20 cellular contexts compared by ENCODE assay signal in genomic region chr1:101843160-101843559, GRCh38.
DNase-seq lines count a peak whose midpoint lies in the region; ATAC-seq and TF ChIP-seq lines count a peak whose summit lies in the region.
"Had no signal": no experiment of that assay in that cellular context is flagged by ENCODE, and none has a peak within 500 bp of the region (broad histone marks: within the 10 kb centered on the region; RNA-seq: fewer than 3 reads in every experiment).

No MANE protein-coding gene starts in this region.

- no peak overlapping the region for H2BK120ac ChIP-seq in trophoblast cell (ENCODE audit: insufficient read depth, low read length, poor library complexity)

- H3K4me1 Mint-ChIP-seq in GM23338: peaks cover 39% of the 10 kb centered on the region
- H3K4me1 Mint-ChIP-seq in T-helper 2 cell treated with Interferon-gamma antibody and Interleukin-4, amounts not matched to agents 5 μg/mL and 100 μg/mL, for 36 hours (ENCODE audit: low read depth): no peaks in the 10 kb centered on the region
- H3K4me1 Mint-ChIP-seq: B cell, CD14-positive monocyte had no signal

- peak overlapping the region; percentile 34 for H3K9ac ChIP-seq in trophoblast cell (ENCODE audit: low read length)

- peak in 1 of 2 experiments; percentile 40; a peak in 2 of 4 replicates for TF ChIP-seq CTCF in GM23338 (conservative IDR thresholded peaks at IDR 0.05; ENCODE audit: low read depth in 2 of 2)
- no peak for TF ChIP-seq CTCF in WERI-Rb-1 (IDR thresholded peaks at IDR 0.05; ENCODE audit: low read depth, low read length)
- no peak for TF ChIP-seq CTCF in adrenal gland (IDR thresholded peaks at IDR 0.05)

- H3K4me1 ChIP-seq in GM23338 (ENCODE audit: insufficient read depth) (peaks cover 12% of the 10 kb centered on the region), trophoblast cell (ENCODE audit: control insufficient read depth in 1 of 2, insufficient read depth in 2 of 2, low read length in 2 of 2) (peaks cover 2% of the 10 kb centered on the region in 2 experiments), adrenal gland (replicated peaks in 1 of 2) (no peaks in the 10 kb centered on the region)
- H3K4me1 ChIP-seq: Peyer's patch had no signal

- no peaks in the 10 kb centered on the region for H3K36me3 Mint-ChIP-seq in GM23338 (ENCODE audit: low read depth)
- no peaks in the 10 kb centered on the region for H3K36me3 Mint-ChIP-seq in T-helper 2 cell treated with Interferon-gamma antibody and Interleukin-4, amounts not matched to agents 5 μg/mL and 100 μg/mL, for 36 hours (ENCODE audit: low read depth)
- H3K36me3 Mint-ChIP-seq: CD14-positive monocyte had no signal

- no peaks in the 10 kb centered on the region for H3K9me2 ChIP-seq in GM23338 (ENCODE audit: insufficient read depth)

- H3K79me2 ChIP-seq in GM23338 (replicated peaks; ENCODE audit: insufficient read depth) (no peaks in the 10 kb centered on the region), trophoblast cell (ENCODE audit: control insufficient read depth, insufficient read depth, low read length, poor library complexity) (no peaks in the 10 kb centered on the region)

- peaks cover 2% of the 10 kb centered on the region for H3K27me3 Mint-ChIP-seq in GM23338 (ENCODE audit: insufficient read depth, low read depth, poor library complexity)
- peaks cover 11% of the 10 kb centered on the region for H3K27me3 Mint-ChIP-seq in T-helper 2 cell treated with Interferon-gamma antibody and Interleukin-4, amounts not matched to agents 5 μg/mL and 100 μg/mL, for 36 hours (ENCODE audit: low read depth)
- H3K27me3 Mint-ChIP-seq: B cell had no signal

- no CpG with 5 or more reads among the region's 5 CpGs for WGBS in trophoblast cell (ENCODE audit: extremely low coverage, insufficient coverage, insufficient read length)
- WGBS in adrenal gland, 4 donors: 46 to 60% (median 52%) methylated on average over 5 of the region's 5 CpGs

- H3K4me2 ChIP-seq in GM23338 (no peak overlapping the region), trophoblast cell (ENCODE audit: low read length) (no peak overlapping the region)

- H3K4me3 Mint-ChIP-seq in GM23338: peak overlapping the region; percentile 25; the same call in 1 of the 3 replicates
- H3K4me3 Mint-ChIP-seq in T-helper 2 cell treated with Interferon-gamma antibody and Interleukin-4, amounts not matched to agents 5 μg/mL and 100 μg/mL, for 36 hours: no peak overlapping the region
- H3K4me3 Mint-ChIP-seq: B cell, CD14-positive monocyte had no signal

- DNase-seq in GM23338 (ENCODE audit: low spot score): peak; percentile 54
- peak; percentile 5 for DNase-seq in WERI-Rb-1
- DNase-seq in iPS DF 4.7 (ENCODE audit: extremely low read depth, low spot score): peak; percentile 76
- DNase-seq in trophoblast cell: no peak
- DNase-seq in T-helper 2 cell treated with Interferon-gamma antibody and Interleukin-4, amounts not matched to agents 5 μg/mL and 100 μg/mL, for 36 hours (ENCODE audit: low spot score): no peak
- no peak for DNase-seq in adrenal gland
- DNase-seq: DMS79 treated with DMSO at 0.1 percent for 48 hours, MG63, NCI-H1417, NCI-H1694 treated with DMSO at 0.1 percent for 48 hours, NCI-H2081 treated with DMSO at 0.1 percent for 48 hours, NCI-H2171 treated with DMSO at 0.1 percent for 48 hours, NCI-H524 treated with DMSO at 0.1 percent for 48 hours, NCI-H82, Peyer's patch had no signal

- H3K4me3 ChIP-seq in GM23338 (no peak overlapping the region), WERI-Rb-1 (ENCODE audit: low read depth, low read length) (no peak overlapping the region), trophoblast cell (ENCODE audit: low read depth, low read length) (no peak overlapping the region), adrenal gland (no peak overlapping the region)
- H3K4me3 ChIP-seq: K562, MG63, Peyer's patch had no signal

- no peaks in the 10 kb centered on the region for H3F3A ChIP-seq in GM23338 (replicated peaks; ENCODE audit: low read depth)

- H3K27ac Mint-ChIP-seq in GM23338: peak overlapping the region; percentile 68; the same call in 1 of the 2 replicates
- H3K27ac Mint-ChIP-seq in T-helper 2 cell treated with Interferon-gamma antibody and Interleukin-4, amounts not matched to agents 5 μg/mL and 100 μg/mL, for 36 hours: no peak overlapping the region
- H3K27ac Mint-ChIP-seq: B cell, CD14-positive monocyte had no signal

- H4K20me1 ChIP-seq in GM23338 (replicated peaks; ENCODE audit: insufficient read depth): no peaks in the 10 kb centered on the region

- no peak overlapping the region for H3K27ac ChIP-seq in GM23338 (ENCODE audit: low read depth)
- no peak overlapping the region for H3K27ac ChIP-seq in WERI-Rb-1
- no peak overlapping the region for H3K27ac ChIP-seq in trophoblast cell (ENCODE audit: low read depth, low read length)
- H3K27ac ChIP-seq in adrenal gland: no peak overlapping the region
- H3K27ac ChIP-seq: Peyer's patch had no signal

- H3K18ac ChIP-seq in trophoblast cell (ENCODE audit: low read length): no peak overlapping the region

- H3K36me3 ChIP-seq in GM23338 (ENCODE audit: insufficient read depth) (no peaks in the 10 kb centered on the region), WERI-Rb-1 (no peaks in the 10 kb centered on the region), trophoblast cell (ENCODE audit: control insufficient read depth in 1 of 2, insufficient read depth in 2 of 2, low read length in 2 of 2) (no peaks in the 10 kb centered on the region), adrenal gland (replicated peaks in 1 of 2) (no peaks in the 10 kb centered on the region)
- H3K36me3 ChIP-seq: MG63, Peyer's patch had no signal

- no peak overlapping the region for H4K12ac ChIP-seq in trophoblast cell (ENCODE audit: low read depth, low read length)

- H3K9me3 ChIP-seq in WERI-Rb-1 (ENCODE audit: severe bottlenecking): no peaks in the 10 kb centered on the region
- no peaks in the 10 kb centered on the region for H3K9me3 ChIP-seq in trophoblast cell (ENCODE audit: insufficient read depth, low read depth, low read length)
- no peaks in the 10 kb centered on the region for H3K9me3 ChIP-seq in adrenal gland (replicated peaks in 1 of 3)
- H3K9me3 ChIP-seq: MG63, Peyer's patch had no signal

- H3K27me3 ChIP-seq in GM23338 (ENCODE audit: insufficient read depth) (no peaks in the 10 kb centered on the region), WERI-Rb-1 (ENCODE audit: insufficient read depth, low read depth, severe bottlenecking) (peaks cover 36% of the 10 kb centered on the region), trophoblast cell (ENCODE audit: insufficient read depth, low read length) (no peaks in the 10 kb centered on the region), adrenal gland (no peaks in the 10 kb centered on the region)
- H3K27me3 ChIP-seq: MG63, Peyer's patch had no signal

- H4K8ac ChIP-seq in trophoblast cell (ENCODE audit: low read depth, low read length): no peak overlapping the region

- H4K91ac ChIP-seq in trophoblast cell (ENCODE audit: low read depth, low read length): no peak overlapping the region

- TF ChIP-seq POLR2A in adrenal gland (IDR thresholded peaks at IDR 0.05): no peak

- H3K14ac ChIP-seq in trophoblast cell (ENCODE audit: low read length): no peak overlapping the region

- no peak overlapping the region for H2AK5ac ChIP-seq in trophoblast cell (ENCODE audit: low read length)

- no peak overlapping the region for H3K23ac ChIP-seq in trophoblast cell (ENCODE audit: low read length)

- no peak overlapping the region for H3K4ac ChIP-seq in trophoblast cell (ENCODE audit: low read depth, low read length)

- no peak overlapping the region for H2BK5ac ChIP-seq in trophoblast cell (ENCODE audit: low read depth, low read length, poor library complexity)

- intact Hi-C loops in adrenal gland (cut with DNase I): no loop called here

- no peaks in the 10 kb centered on the region for H3K9me3 Mint-ChIP-seq in GM23338
- H3K9me3 Mint-ChIP-seq in T-helper 2 cell treated with Interferon-gamma antibody and Interleukin-4, amounts not matched to agents 5 μg/mL and 100 μg/mL, for 36 hours: no peaks in the 10 kb centered on the region

- no peak overlapping the region for H2AFZ ChIP-seq in GM23338
- no peak overlapping the region for H2AFZ ChIP-seq in trophoblast cell (ENCODE audit: insufficient read depth, low read length, poor library complexity)

- ATAC-seq in GM23338: peak; percentile 96
- no peak for ATAC-seq in HG02759 (IDR thresholded peaks at IDR 0.05; ENCODE audit: unreplicated experiment)
- ATAC-seq: HepG2, K562 had no signal

- no peaks in the 10 kb centered on the region for H3K79me1 ChIP-seq in trophoblast cell (ENCODE audit: low read length)

- no peak overlapping the region for H2BK12ac ChIP-seq in trophoblast cell (ENCODE audit: low read length)

Comparison
In these comparisons a context has a peak if more than half of its experiments do, and no peak if none do; other contexts are left out.
1. DNase-seq: peak in GM23338 (single experiment), WERI-Rb-1 (single experiment) and iPS DF 4.7 (single experiment); none in trophoblast cell (0 of 2), T-helper 2 cell treated with Interferon-gamma antibody and Interleukin-4, amounts not matched to agents 5 μg/mL and 100 μg/mL, for 36 hours (single experiment) and adrenal gland (0 of 7).